Comparison of ENCODE assay signal across 19 cellular contexts in genomic region chr18:52311331-52311730, GRCh38. TPM values are rescaled to one million over a fixed set of nuclear protein-coding genes. Genes with fewer than 3 reads are reported as not detected.
DNase-seq lines count a peak whose midpoint lies in the region; ATAC-seq and TF ChIP-seq lines count a peak whose summit lies in the region.
"Had no signal": no experiment of that assay in that cellular context is flagged by ENCODE, and none has a peak within 500 bp of the region (broad histone marks: within the 10 kb centered on the region; RNA-seq: fewer than 3 reads in every experiment).

No MANE protein-coding gene starts in this region.

- H3K27me3 Mint-ChIP-seq in MCF 10A (ENCODE audit: insufficient read depth, unreplicated experiment): no peaks in the 10 kb centered on the region
- H3K27me3 Mint-ChIP-seq: CD4-positive, alpha-beta T cell had no signal

- no peak for TF ChIP-seq POLR2A in GM18505 (IDR thresholded peaks at IDR 0.05; ENCODE audit: borderline replicate concordance, extremely low read depth, insufficient read depth, insufficient read length)

- in situ Hi-C loops in mammary epithelial cell (cut with MboI; ENCODE audit: low sequenced_read_pairs in 2 of 2): no loop called here

- DNase-seq in DMS53 (lab: John Stamatoyannopoulos, UW) (peak; percentile 44), DMS53 treated with DMSO at 0.1 percent for 48 hours (lab: John Stamatoyannopoulos, UW; ENCODE audit: unreplicated experiment) (no peak), mammary epithelial cell (peak; percentile 33), MCF 10A (ENCODE audit: unreplicated experiment) (no peak), epithelial cell of esophagus (ENCODE audit: low read depth) (peak; percentile 67), iPS-NIHi7 (ENCODE audit: extremely low spot score) (no peak)
- DNase-seq: AML-193; CD4-positive, alpha-beta T cell; DMS153; DND-41; EL; HCEC 1CT had no signal

- no peaks in the 10 kb centered on the region for H3K36me3 ChIP-seq in mammary epithelial cell (ENCODE audit: insufficient read depth, low read length)

- dilution Hi-C loops in mammary epithelial cell (cut with HindIII; ENCODE audit: low sequenced_read_pairs): no loop called here

- no peak overlapping the region for H3K4me3 Mint-ChIP-seq in MCF 10A (ENCODE audit: unreplicated experiment)
- H3K4me3 Mint-ChIP-seq: CD4-positive, alpha-beta T cell had no signal

- H3K27ac Mint-ChIP-seq in MCF 10A (ENCODE audit: low read depth, unreplicated experiment): no peak overlapping the region
- H3K27ac Mint-ChIP-seq: CD4-positive, alpha-beta T cell had no signal

- ATAC-seq in GM18505 (IDR thresholded peaks at IDR 0.05; ENCODE audit: unreplicated experiment): no peak
- ATAC-seq: A549, GM12878 had no signal

- no peaks in the 10 kb centered on the region for H3K9me3 Mint-ChIP-seq in MCF 10A (ENCODE audit: unreplicated experiment)

- no peak overlapping the region for H3K9ac ChIP-seq in mammary epithelial cell (ENCODE audit: insufficient read depth, low read length)

- H3K9me3 ChIP-seq in mammary epithelial cell (replicated peaks; ENCODE audit: insufficient read depth, low read length): no peaks in the 10 kb centered on the region
- H3K9me3 ChIP-seq: A549 had no signal

- BruUV-seq in mammary epithelial cell (replicated peaks; lab: Mats Ljungman, UMichigan) (no TSS peak), MCF 10A (replicated peaks; lab: Mats Ljungman, UMichigan) (no TSS peak)

- POLR2A ChIA-PET in MCF 10A (lab: Yijun Ruan, JAX): interaction anchor here (0.6 to 1.1 kb wide), 3 partner anchors 10 to 940 kb away, joined by 3 read pairs; no protein-coding TSS in a partner anchor

- H3K4me2 ChIP-seq in mammary epithelial cell (ENCODE audit: insufficient read depth, low read depth, low read length): peak overlapping the region; percentile 36
- H3K4me2 ChIP-seq: A549 had no signal

- H3K4me3 ChIP-seq in mammary epithelial cell (replicated peaks in 1 of 3; ENCODE audit: insufficient read depth in 1 of 3, low read depth in 2 of 3, low read length in 3 of 3) (no peak overlapping the region), epithelial cell of esophagus (ENCODE audit: low read length) (no peak overlapping the region)
- H3K4me3 ChIP-seq: A549, GM12878 had no signal

- WGBS in mammary epithelial cell (ENCODE audit: low coverage, missing lambda C conversion rate): 25% methylated on average over 2 of the region's 2 CpGs

- H3K4me1 ChIP-seq in mammary epithelial cell (ENCODE audit: insufficient read depth, low read length): peaks cover 33% of the 10 kb centered on the region
- H3K4me1 ChIP-seq: A549 had no signal

- peaks cover 11% of the 10 kb centered on the region for H3K4me1 Mint-ChIP-seq in MCF 10A (ENCODE audit: insufficient read depth, unreplicated experiment)

- H3K36me3 Mint-ChIP-seq in MCF 10A (ENCODE audit: insufficient read depth, unreplicated experiment): no peaks in the 10 kb centered on the region

- no peak overlapping the region for H3K27ac ChIP-seq in mammary epithelial cell (ENCODE audit: insufficient read depth, low read depth, low read length)
- H3K27ac ChIP-seq: 22Rv1, A549, C4-2B had no signal

- TF ChIP-seq CTCF in mammary epithelial cell (conservative IDR thresholded peaks at IDR 0.05 in 1 of 2, IDR thresholded peaks at IDR 0.05 in 1 of 2; ENCODE audit: extremely low read depth in 1 of 2, insufficient read depth in 1 of 2, low read depth in 1 of 2, low read length in 2 of 2) (no peak), MCF 10A (IDR thresholded peaks at IDR 0.05; ENCODE audit: unreplicated experiment) (no peak), epithelial cell of esophagus (IDR thresholded peaks at IDR 0.05; ENCODE audit: insufficient read depth, low read depth, low read length, missing control alignments) (no peak)

- CTCF ChIA-PET in mammary epithelial cell (lab: Charles Lee; ENCODE audit: low non-redundant PET): no interaction called here
- CTCF ChIA-PET in MCF 10A (lab: Yijun Ruan, JAX): no interaction called here

- H3K27me3 ChIP-seq in mammary epithelial cell (ENCODE audit: insufficient read depth, low read length): no peaks in the 10 kb centered on the region

- H4K20me1 ChIP-seq in mammary epithelial cell (ENCODE audit: insufficient read depth, low read length): no peaks in the 10 kb centered on the region

- peak overlapping the region; percentile 41 for H2AFZ ChIP-seq in mammary epithelial cell (ENCODE audit: low read depth, low read length)

- H3K79me2 ChIP-seq in mammary epithelial cell (ENCODE audit: insufficient read depth, low read length): no peaks in the 10 kb centered on the region

- intact Hi-C loops in mammary epithelial cell (cut with micrococcal nuclease) (no loop called here), MCF 10A (cut with micrococcal nuclease) (no loop called here)

RNA-seq across cellular contexts. Expression of gene DCC, which starts 28.7 kb away (rescaled TPM):
- total RNA-seq in mammary epithelial cell (not detected), MCF 10A (2022) (not detected in 2 replicates)
- polyA plus RNA-seq in mammary epithelial cell: not detected
- not detected for polyA minus RNA-seq in mammary epithelial cell
- total RNA-seq: CD4-positive, alpha-beta T cell; G401; GM12878; HT-29 had no signal

Comparison
In these comparisons a context has a peak if more than half of its experiments do, and no peak if none do; other contexts are left out.
1. DNase-seq: peak in DMS53 (single experiment), mammary epithelial cell (single experiment) and epithelial cell of esophagus (single experiment); none in DMS53 treated with DMSO at 0.1 percent for 48 hours (single experiment), MCF 10A (single experiment) and iPS-NIHi7 (single experiment).